In genomic region chr5:133624316-133624715, GRCh38 we compare ENCODE assay signal across 21 cellular contexts. TPM values are rescaled to one million over a fixed set of nuclear protein-coding genes. Genes with fewer than 3 reads are reported as not detected.
DNase-seq lines count a peak whose midpoint lies in the region; ATAC-seq, FAIRE-seq and TF ChIP-seq lines count a peak whose summit lies in the region.
"Had no signal": no experiment of that assay in that cellular context is flagged by ENCODE, and none has a peak within 500 bp of the region (broad histone marks: within the 10 kb centered on the region; RNA-seq: fewer than 3 reads in every experiment).

No MANE protein-coding gene starts in this region.

- DNase-seq in HepG2 (ENCODE audit: low spot score), result no peak
- no peak for DNase-seq in right lobe of liver
- no peak for DNase-seq in H1 (ENCODE audit: low read depth in 1 of 2, low spot score in 2 of 2)
- no peak for DNase-seq in NK-92 (lab: John Stamatoyannopoulos, UW; ENCODE audit: unreplicated experiment)
- DNase-seq in activated T-cell treated with anti-CD3 and anti-CD28 coated beads, Interleukin-2, amount 50 U/mL, for 1 hour, result no peak
- DNase-seq: ACHN; BE2C; C1 segment of cervical spinal cord; CD4-positive, alpha-beta memory T cell; CD4-positive, CD25-positive, alpha-beta regulatory T cell; CD8-positive, alpha-beta memory T cell; COR-L47; DMS79 treated with DMSO at 0.1 percent for 48 hours; GF-D8 had no signal

- no peak overlapping the region for H3K9ac ChIP-seq in HepG2 (ENCODE audit: insufficient read depth, low read depth, low read length)
- no peak overlapping the region for H3K9ac ChIP-seq in H1 (replicated peaks in 1 of 4; ENCODE audit: extremely low read depth in 1 of 4, low read depth in 3 of 4, low read length in 3 of 4)
- H3K9ac ChIP-seq: BLaER1 had no signal

- in situ Hi-C loops in HepG2 (cut with HindIII; ENCODE audit: extremely low pct_ligation_motif_present, low pct_unique_long_range_greater_than_20kb), result no loop called here

- POLR2A ChIA-PET in HepG2 (lab: Yijun Ruan, JAX) (no interaction called here), H1 (lab: Charles Lee; ENCODE audit: partially characterized antibody) (no interaction called here)

- H2BK120ac ChIP-seq in H1 (replicated peaks; ENCODE audit: low read depth, low read length), result no peak overlapping the region

- no peaks in the 10 kb centered on the region for H3K79me2 ChIP-seq in HepG2 (ENCODE audit: insufficient read depth, low read length)
- H3K79me2 ChIP-seq in H1 (ENCODE audit: control insufficient read depth in 1 of 2, insufficient read depth in 2 of 2, low read length in 2 of 2), result no peaks in the 10 kb centered on the region

- no peaks in the 10 kb centered on the region for H3K9me3 ChIP-seq in HepG2 (ENCODE audit: low read length)
- no peaks in the 10 kb centered on the region for H3K9me3 ChIP-seq in right lobe of liver
- H3K9me3 ChIP-seq in H1 (ENCODE audit: insufficient read depth in 2 of 2, low read depth in 1 of 2, low read length in 1 of 2), result no peaks in the 10 kb centered on the region
- H3K9me3 ChIP-seq: BE2C, BLaER1 had no signal

- BruUV-seq in HepG2 (replicated peaks; lab: Mats Ljungman, UMichigan), result no TSS peak

- intact Hi-C loops in HepG2 (cut with micrococcal nuclease; ENCODE audit: unreplicated experiment) (no loop called here), right lobe of liver (cut with DNase I) (no loop called here)

- H3K23ac ChIP-seq in H1 (ENCODE audit: insufficient read length), result no peak overlapping the region

- no peaks in the 10 kb centered on the region for H3K23me2 ChIP-seq in H1 (ENCODE audit: low read depth, low read length)

- no peak overlapping the region for H2BK15ac ChIP-seq in H1 (ENCODE audit: low read length)

- TF ChIP-seq RAD21 in HepG2 (CRISPR knock-in tag; IDR thresholded peaks at IDR 0.05), result no peak
- no peak for TF ChIP-seq RAD21 in Ishikawa (IDR thresholded peaks at IDR 0.05; ENCODE audit: low read depth)
- no peak for TF ChIP-seq RAD21 in H1 (IDR thresholded peaks at IDR 0.05 in 1 of 2, conservative IDR thresholded peaks at IDR 0.05 in 1 of 2; ENCODE audit: low read depth in 2 of 2, low read length in 2 of 2)

- H4K20me1 ChIP-seq in HepG2 (ENCODE audit: insufficient read depth, low read length) (no peaks in the 10 kb centered on the region), H1 (replicated peaks in 1 of 2; ENCODE audit: control insufficient read depth in 1 of 2, insufficient read depth in 2 of 2, low read length in 2 of 2) (no peaks in the 10 kb centered on the region)
- H4K20me1 ChIP-seq: BLaER1 had no signal

- H4K5ac ChIP-seq in H1 (ENCODE audit: insufficient read length, low read depth, low read length), result no peak overlapping the region

- no peak overlapping the region for H2BK20ac ChIP-seq in H1 (ENCODE audit: low read length)

- no peak overlapping the region for H2AFZ ChIP-seq in HepG2 (ENCODE audit: low read length)
- H2AFZ ChIP-seq in H1 (ENCODE audit: low read length), result no peak overlapping the region

- no peak overlapping the region for H4K8ac ChIP-seq in H1 (ENCODE audit: extremely low read depth, insufficient read depth, low read length)

- no peak for FAIRE-seq in HepG2 (lab: Jason Lieb, UNC)
- no peak for FAIRE-seq in H1 (lab: Jason Lieb, UNC)
- FAIRE-seq: G401.6, GM12891, GM18507 had no signal

- H3K27me3 ChIP-seq in HepG2 (ENCODE audit: control insufficient read depth in 1 of 2, insufficient read depth in 2 of 2, low read length in 2 of 2) (no peaks in the 10 kb centered on the region), right lobe of liver (no peaks in the 10 kb centered on the region), H1 (replicated peaks in 1 of 4; ENCODE audit: control insufficient read depth in 3 of 4, extremely low read depth in 1 of 4, insufficient read depth in 3 of 4, low read length in 3 of 4) (no peaks in the 10 kb centered on the region)
- H3K27me3 ChIP-seq: BE2C, BLaER1 had no signal

- H2BK5ac ChIP-seq in H1 (ENCODE audit: low read depth, low read length), result no peak overlapping the region

- CTCF ChIA-PET in HepG2 (lab: Yijun Ruan, JAX; ENCODE audit: low intra/inter-chr PET ratio, low total read pairs), result no interaction called here
- CTCF ChIA-PET in H1 (lab: Charles Lee; ENCODE audit: partially characterized antibody), result no interaction called here

- TF ChIP-seq CTCF in HepG2 (CRISPR knock-in tag; IDR thresholded peaks at IDR 0.05) (no peak), right lobe of liver (IDR thresholded peaks at IDR 0.05) (no peak), H1 (IDR thresholded peaks at IDR 0.05; ENCODE audit: control extremely low read depth in 1 of 3, insufficient read depth in 1 of 3, low read depth in 1 of 3, low read length in 3 of 3) (no peak)

- 54% methylated on average over 3 of the region's 3 CpGs for WGBS in HepG2 (ENCODE audit: low lambda C conversion rate)
- WGBS in right lobe of liver (ENCODE audit: insufficient coverage, low coverage, low lambda C conversion rate, missing lambda C conversion rate), result 60% methylated on average over 3 of the region's 3 CpGs
- WGBS in H1 (ENCODE audit: extremely low coverage in 1 of 2, insufficient coverage in 1 of 2, insufficient read length in 1 of 2, insufficient replicate concordance in 2 of 2, low coverage in 1 of 2, low lambda C conversion rate in 2 of 2, missing lambda C conversion rate in 1 of 2), 2 experiments, result 86% methylated on average over 3 of the region's 3 CpGs; no CpG with 5 or more reads in 1 of the 2 experiments

- no peak for TF ChIP-seq POLR2A in HepG2 (IDR thresholded peaks at IDR 0.05; ENCODE audit: insufficient read depth in 1 of 2, low read depth in 2 of 2, low read length in 2 of 2)
- no peak for TF ChIP-seq POLR2A in right lobe of liver (IDR thresholded peaks at IDR 0.05)
- no peak for TF ChIP-seq POLR2A in H1 (IDR thresholded peaks at IDR 0.05; ENCODE audit: control extremely low read depth in 1 of 2, low read depth in 2 of 2, low read length in 2 of 2)

- H3K4me3 ChIP-seq in HepG2 (replicated peaks in 1 of 3; ENCODE audit: insufficient read depth in 1 of 3, low read depth in 2 of 3, low read length in 3 of 3), result no peak overlapping the region
- no peak overlapping the region for H3K4me3 ChIP-seq in right lobe of liver
- no peak overlapping the region for H3K4me3 ChIP-seq in H1 (ENCODE audit: extremely low read depth in 1 of 4, insufficient read depth in 2 of 4, low read depth in 3 of 4, low read length in 4 of 4)
- H3K4me3 ChIP-seq: BLaER1 had no signal

- no peak overlapping the region for H3K56ac ChIP-seq in H1 (replicated peaks; ENCODE audit: insufficient read length, low read depth, low read length)

- H3K18ac ChIP-seq in H1 (ENCODE audit: extremely low read depth, low read length), result no peak overlapping the region

- H3K4me1 ChIP-seq in HepG2 (ENCODE audit: insufficient read depth, low read length), result no peaks in the 10 kb centered on the region
- no peaks in the 10 kb centered on the region for H3K4me1 ChIP-seq in right lobe of liver
- H3K4me1 ChIP-seq in H1 (replicated peaks in 1 of 4; ENCODE audit: control insufficient read depth in 3 of 4, insufficient read depth in 4 of 4, low read length in 3 of 4), result no peaks in the 10 kb centered on the region
- H3K4me1 ChIP-seq: BE2C, BLaER1 had no signal

- H3K36me3 ChIP-seq in HepG2 (replicated peaks in 1 of 2; ENCODE audit: control insufficient read depth in 1 of 2, insufficient read depth in 2 of 2, low read length in 2 of 2) (no peaks in the 10 kb centered on the region), right lobe of liver (no peaks in the 10 kb centered on the region), H1 (ENCODE audit: control insufficient read depth in 2 of 4, insufficient read depth in 4 of 4, low read length in 3 of 4) (no peaks in the 10 kb centered on the region)
- H3K36me3 ChIP-seq: BE2C, BLaER1 had no signal

- ATAC-seq in HepG2 (no peak), right lobe of liver (no peak)

- H3K4ac ChIP-seq in H1 (replicated peaks; ENCODE audit: insufficient read length, low read depth, low read length), result no peak overlapping the region

- H2BK12ac ChIP-seq in H1 (ENCODE audit: low read depth, low read length), result no peak overlapping the region

- H3K14ac ChIP-seq in H1 (ENCODE audit: insufficient read length), result no peak overlapping the region

- H2AK5ac ChIP-seq in H1 (ENCODE audit: low read depth, low read length), result no peak overlapping the region

- H3K79me1 ChIP-seq in H1 (ENCODE audit: low read depth, low read length), result no peaks in the 10 kb centered on the region

- H3K27ac ChIP-seq in HepG2 (ENCODE audit: extremely low read length, insufficient read depth, low read length) (no peak overlapping the region), right lobe of liver (no peak overlapping the region), H1 (ENCODE audit: low read depth, low read length) (no peak overlapping the region)
- H3K27ac ChIP-seq: 22Rv1, BLaER1 had no signal

- H4K91ac ChIP-seq in H1 (replicated peaks; ENCODE audit: insufficient read length, low read length), result no peak overlapping the region

- no peak for TF ChIP-seq EP300 in HepG2 (IDR thresholded peaks at IDR 0.05; ENCODE audit: low read depth in 2 of 2, low read length in 2 of 2)
- no peak for TF ChIP-seq EP300 in HepG2 (CRISPR knock-in tag; IDR thresholded peaks at IDR 0.05; ENCODE audit: borderline replicate concordance)
- no peak for TF ChIP-seq EP300 in Ishikawa (IDR thresholded peaks at IDR 0.05; ENCODE audit: borderline replicate concordance)
- TF ChIP-seq EP300 in H1 (IDR thresholded peaks at IDR 0.05; ENCODE audit: borderline replicate concordance in 1 of 2, low read depth in 2 of 2, low read length in 2 of 2), result no peak

- H3K4me2 ChIP-seq in HepG2 (ENCODE audit: low read depth, low read length), result no peak overlapping the region
- no peak overlapping the region for H3K4me2 ChIP-seq in H1 (ENCODE audit: insufficient read depth in 1 of 2, low read depth in 2 of 2, low read length in 2 of 2)
- H3K4me2 ChIP-seq: BLaER1 had no signal

RNA-seq across cellular contexts. Expression of gene FSTL4, which starts 12.0 kb away (rescaled TPM):
- 1.9 and 2.1 TPM in 2 replicates for total RNA-seq in HepG2 (2016; rRNA removed; fragmentation: Illumina TruSeq; extraction: Trizol)
- total RNA-seq in HepG2 (2016; cell fraction: cytosol; rRNA removed; fragmentation: Illumina TruSeq; extraction: Trizol; ENCODE audit: low read depth), result 0.20 and 0.26 TPM in 2 replicates
- 1.7 and 2.0 TPM in 2 replicates for total RNA-seq in HepG2 (2016; cell fraction: insoluble cytoplasmic fraction; rRNA removed; fragmentation: Illumina TruSeq; extraction: Trizol)
- 0.99 and 1.1 TPM in 2 replicates for total RNA-seq in HepG2 (2016; cell fraction: membrane; rRNA removed; fragmentation: Illumina TruSeq; extraction: Trizol)
- total RNA-seq in HepG2 (2016; cell fraction: nucleus; rRNA removed; fragmentation: Illumina TruSeq; extraction: Trizol), result 2.1 and 3.3 TPM in 2 replicates
- polyA plus RNA-seq in HepG2 (2011; rRNA removed), result 3.0 and 3.9 TPM in 2 replicates
- 3.7 and 4.4 TPM in 2 replicates for polyA plus RNA-seq in HepG2 (2011; cell fraction: cytosol; rRNA removed)
- polyA plus RNA-seq in HepG2 (2011; cell fraction: nucleus; rRNA removed), result 6.0 and 8.6 TPM in 2 replicates
- 4.4 and 7.1 TPM in 2 replicates for polyA plus RNA-seq in HepG2 (2012)
- 0.21 and 0.40 TPM in 2 replicates for polyA plus RNA-seq in HepG2 (2016; cell fraction: cytosol; fragmentation: Illumina TruSeq; extraction: Trizol; ENCODE audit: low read depth)
- 1.4 and 2.4 TPM in 2 replicates for polyA plus RNA-seq in HepG2 (2016; cell fraction: insoluble cytoplasmic fraction; fragmentation: Illumina TruSeq; extraction: Trizol; ENCODE audit: low read depth)
- polyA plus RNA-seq in HepG2 (2016; cell fraction: membrane; fragmentation: Illumina TruSeq; extraction: Trizol; ENCODE audit: low read depth), result 0.76 and 0.80 TPM in 2 replicates
- 2.7 and 2.8 TPM in 2 replicates for polyA plus RNA-seq in HepG2 (2016; cell fraction: nucleus; fragmentation: Illumina TruSeq; extraction: Trizol; ENCODE audit: insufficient read depth, low read depth)
- 6.4 TPM in 1 of 2 replicates, not detected in the other for polyA minus RNA-seq in HepG2 (2011; rRNA and poly(A)+ RNA removed; ENCODE audit: low replicate concordance)
- polyA minus RNA-seq in HepG2 (2011; cell fraction: cytosol; rRNA and poly(A)+ RNA removed), result 2.1 and 2.5 TPM in 2 replicates
- polyA minus RNA-seq in HepG2 (2011; cell fraction: nucleus; rRNA and poly(A)+ RNA removed), result 4.4 and 5.8 TPM in 2 replicates
- total RNA-seq in right lobe of liver, result 1 to 10 TPM in 1 of 6 experiments, under 1 TPM in 2, not detected in 3; 0.62 to 1.3 (median 0.80) TPM
- 4.1 and 6.1 TPM in 2 replicates for total RNA-seq in H1 (2021; fragmentation: NEBNext Ultra II Directional; extraction: Animal tissue kit (Norgen Biotek cat#: 25700))
- 3.1 and 6.5 TPM in 2 replicates for polyA plus RNA-seq in H1 (2011; rRNA removed)
- 3.8 TPM for polyA plus RNA-seq in H1 (2011; cell fraction: cytosol; rRNA removed)
- 11.6 TPM for polyA plus RNA-seq in H1 (2011; cell fraction: nucleus; rRNA removed)
- polyA plus RNA-seq in H1 (2012, experiment 1 of 2), result 2.4 to 4.4 TPM (median 3.7 TPM) in 4 replicates
- polyA plus RNA-seq in H1 (2012, experiment 2 of 2), result 1.5 TPM
- 3.5 TPM for polyA plus RNA-seq in H1 (2013, experiment 1 of 2)
- polyA plus RNA-seq in H1 (2013, experiment 2 of 2), result 3.2 TPM
- polyA minus RNA-seq in H1 (2011; rRNA and poly(A)+ RNA removed), result 10.8 and 11.0 TPM in 2 replicates
- polyA minus RNA-seq in H1 (2011; cell fraction: cytosol; rRNA and poly(A)+ RNA removed), result 3.7 TPM
- polyA minus RNA-seq in H1 (2011; cell fraction: nucleus; rRNA and poly(A)+ RNA removed), result 18.8 TPM
- total RNA-seq: CD4-positive, alpha-beta memory T cell had no signal
- polyA plus RNA-seq: CD14-positive monocyte; CD4-positive, alpha-beta memory T cell; CD4-positive, CD25-positive, alpha-beta regulatory T cell; CD8-positive, alpha-beta memory T cell had no signal

Comparison
In these comparisons a context has a peak if more than half of its experiments do, and no peak if none do; other contexts are left out.
1. Of the 41 proteins assayed by ChIP-seq in both HepG2 and H1: peak only in HepG2: none; only in H1: none; in both: CEBPB; in neither: 40.